ENCODE assay signal across 12 cellular contexts in genomic region chr3:135516143-135516542, GRCh38.
A peak's percentile ranks its signal among the peaks of the same experiment; 100 is the strongest.
DNase-seq lines count a peak whose midpoint lies in the region; TF ChIP-seq lines count a peak whose summit lies in the region.
"Had no signal": no experiment of that assay in that cellular context is flagged by ENCODE, and none has a peak within 500 bp of the region (broad histone marks: within the 10 kb centered on the region; RNA-seq: fewer than 3 reads in every experiment).

No MANE protein-coding gene starts in this region.

- H3K4me3 ChIP-seq in AG09309 (ENCODE audit: control insufficient read depth, low read depth, low read length): no peak overlapping the region
- H3K4me3 ChIP-seq: right lobe of liver had no signal

- CTCF ChIA-PET in HEK293T (lab: Yijun Ruan, JAX): interaction anchor here (0.9 kb wide), 1 partner anchor 721 kb away, joined by 3 read pairs; the partner anchor contains the start of gene EPHB1

- peak; percentile 55 for TF ChIP-seq CTCF in AG09309 (IDR thresholded peaks at IDR 0.05; ENCODE audit: control insufficient read depth, insufficient read depth, low read depth, low read length, missing control alignments)

- DNase-seq in AG09309 (ENCODE audit: low read depth): no peak
- peak; percentile 33 for DNase-seq in HEK293T (ENCODE audit: extremely low spot score)
- DNase-seq in amniotic epithelial cell (ENCODE audit: low read depth): peak; percentile 5
- DNase-seq in iPS-NIHi11 (ENCODE audit: low spot score): peak; percentile 65
- no peak for DNase-seq in NCI-H1436 (lab: John Stamatoyannopoulos, UW)
- DNase-seq in mesenteric fat pad (ENCODE audit: low spot score): no peak
- no peak for DNase-seq in NK-92 treated with Interleukin-12 subunit alpha and Interleukin-12 subunit beta, amount 100 ng/mL, for 24 hours (lab: John Stamatoyannopoulos, UW)
- no peak for DNase-seq in putamen (ENCODE audit: low spot score)
- DNase-seq: foreskin melanocyte, MM.1S, NCI-H524 treated with DMSO at 0.1 percent for 48 hours, right lobe of liver had no signal

- POLR2A ChIA-PET in HEK293T (lab: Yijun Ruan, JAX): no interaction called here

TF ChIP-seq in HEK293T, 16 proteins besides CTCF, POLR2A, EP300 and RAD21:
- TF ChIP-seq ELF4 (IDR thresholded peaks at IDR 0.05) (no peak), PKNOX1 (IDR thresholded peaks at IDR 0.05) (no peak), TARDBP (IDR thresholded peaks at IDR 0.05) (no peak), BHLHE40 (IDR thresholded peaks at IDR 0.05; ENCODE audit: borderline replicate concordance) (no peak), SP1 (IDR thresholded peaks at IDR 0.05) (no peak), HDGF (IDR thresholded peaks at IDR 0.05; ENCODE audit: borderline replicate concordance) (no peak), LEF1 (IDR thresholded peaks at IDR 0.05; ENCODE audit: borderline replicate concordance) (no peak)

Comparison
In these comparisons a context has a peak if more than half of its experiments do, and no peak if none do; other contexts are left out.
1. DNase-seq: peak in HEK293T (single experiment), amniotic epithelial cell (single experiment) and iPS-NIHi11 (single experiment); none in AG09309 (single experiment), NCI-H1436 (single experiment), mesenteric fat pad (single experiment), NK-92 treated with Interleukin-12 subunit alpha and Interleukin-12 subunit beta, amount 100 ng/mL, for 24 hours (single experiment) and putamen (single experiment).